ENCODE assay signal across 15 cellular contexts in the genomic region with DNA sequence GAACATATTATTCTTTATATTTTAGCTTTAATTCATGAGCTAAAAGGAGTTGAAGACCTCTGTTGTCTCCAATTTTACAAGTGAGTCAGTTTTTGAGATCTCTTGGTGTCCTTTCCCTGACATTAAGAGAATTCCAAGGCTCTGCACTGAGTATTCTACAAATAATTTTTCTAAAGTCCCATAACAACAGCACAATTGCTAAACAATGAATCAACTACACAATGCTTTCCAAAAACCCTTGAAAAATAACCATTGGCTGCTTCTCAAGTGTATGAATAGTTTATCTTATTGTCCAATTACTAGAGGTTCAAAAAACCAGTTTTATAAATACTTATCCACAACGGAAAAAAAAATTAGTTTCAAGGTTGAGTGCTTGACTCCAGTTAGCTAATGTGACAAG.
"Had no signal": no experiment of that assay in that cellular context is flagged by ENCODE, and none has a peak within 500 bp of the region (broad histone marks: within the 10 kb centered on the region; RNA-seq: fewer than 3 reads in every experiment).

No MANE protein-coding gene starts in this region.

- H3K27me3 ChIP-seq: neutrophil, thyroid gland had no signal

- H3K4me3 Mint-ChIP-seq: activated naive CD4-positive, alpha-beta T cell treated with anti-CD3 and anti-CD28 coated beads, Interleukin-2, amount 50 U/mL, for 24 hours; brain; memory B cell; natural killer cell; stimulated activated effector memory CD8-positive, alpha-beta T cell treated with anti-CD3 and anti-CD28 coated beads, Interleukin-12 subunit alpha, Interleukin-12 subunit beta, amount 100 ng/mL, for 72 hours had no signal

- ATAC-seq: natural killer cell; stimulated activated effector memory CD8-positive, alpha-beta T cell treated with anti-CD3 and anti-CD28 coated beads, Interleukin-12 subunit alpha, Interleukin-12 subunit beta, amount 100 ng/mL, for 72 hours had no signal

- H3K27ac Mint-ChIP-seq: activated naive CD4-positive, alpha-beta T cell treated with anti-CD3 and anti-CD28 coated beads, Interleukin-2, amount 50 U/mL, for 24 hours; activated T-helper 2 cell treated with anti-CD3 and anti-CD28 coated beads, Interferon-gamma antibody, Interleukin-2, Interleukin-4, amounts not matched to agents 10 μg/mL and 5 μg/mL and 100 μg/mL, durations not matched to agents 14 hours and 24 hours and 36 hours; memory B cell; natural killer cell; stimulated activated effector memory CD8-positive, alpha-beta T cell treated with anti-CD3 and anti-CD28 coated beads, Interleukin-12 subunit alpha, Interleukin-12 subunit beta, amount 100 ng/mL, for 72 hours had no signal

- H3K9me3 ChIP-seq: neutrophil, thyroid gland had no signal

- H3K36me3 ChIP-seq: neutrophil, thyroid gland had no signal

- H3K4me1 Mint-ChIP-seq: activated naive CD4-positive, alpha-beta T cell treated with anti-CD3 and anti-CD28 coated beads, Interleukin-2, amount 50 U/mL, for 24 hours; memory B cell; natural killer cell; stimulated activated effector memory CD8-positive, alpha-beta T cell treated with anti-CD3 and anti-CD28 coated beads, Interleukin-12 subunit alpha, Interleukin-12 subunit beta, amount 100 ng/mL, for 72 hours had no signal

- H3K27ac ChIP-seq: left ventricle myocardium inferior, neutrophil, thyroid gland had no signal

- H3K36me3 Mint-ChIP-seq: stimulated activated effector memory CD8-positive, alpha-beta T cell treated with anti-CD3 and anti-CD28 coated beads, Interleukin-12 subunit alpha, Interleukin-12 subunit beta, amount 100 ng/mL, for 72 hours had no signal

- H3K27me3 Mint-ChIP-seq: activated naive CD4-positive, alpha-beta T cell treated with anti-CD3 and anti-CD28 coated beads, Interleukin-2, amount 50 U/mL, for 24 hours; brain; memory B cell had no signal

- DNase-seq: activated CD4-positive, alpha-beta T cell treated with anti-CD3 and anti-CD28 coated beads for 1 hour; activated CD4-positive, alpha-beta T cell treated with anti-CD3 and anti-CD28 coated beads, Interleukin-2, amount 50 U/mL, for 48 hours; cortex of kidney; effector memory CD4-positive, alpha-beta T cell; kidney; left ventricle myocardium inferior; natural killer cell; T-helper 1 cell; thyroid gland had no signal

- H3K4me3 ChIP-seq: left ventricle myocardium inferior, thyroid gland had no signal
